In the genomic region with DNA sequence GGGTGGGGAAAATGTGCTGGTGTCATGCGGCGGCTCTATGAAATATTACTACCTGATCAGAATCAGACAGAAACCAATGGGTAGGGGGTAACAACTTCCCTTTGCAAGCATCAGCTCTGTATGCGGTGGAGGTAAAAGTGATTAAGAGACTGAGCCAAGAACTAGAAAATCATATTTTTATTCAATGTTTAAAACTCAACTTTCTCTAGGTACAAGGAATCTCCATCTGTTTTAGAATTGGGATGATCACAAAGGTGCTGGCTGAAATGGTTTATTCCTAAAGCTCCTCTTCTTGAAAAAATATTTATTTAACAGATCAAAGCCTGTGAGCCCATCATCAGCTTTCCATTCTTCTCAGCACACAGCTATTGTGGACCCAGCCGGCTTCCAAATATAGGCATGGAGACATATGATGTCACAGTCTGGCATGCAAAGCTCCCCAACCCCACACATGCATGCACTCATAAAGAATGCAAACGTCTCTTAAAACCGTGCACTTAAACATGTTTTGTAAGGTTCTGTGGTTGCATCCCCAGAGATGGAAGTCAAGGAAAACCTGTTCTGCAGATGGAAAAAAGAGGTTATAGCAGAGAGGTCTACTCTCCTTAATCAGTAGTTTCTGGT, we compare ENCODE assay signal across 11 cellular contexts.
DNase-seq lines count a peak whose midpoint lies in the region; ATAC-seq, FAIRE-seq and TF ChIP-seq lines count a peak whose summit lies in the region.
"Had no signal": no experiment of that assay in that cellular context is flagged by ENCODE, and none has a peak within 500 bp of the region (broad histone marks: within the 10 kb centered on the region; RNA-seq: fewer than 3 reads in every experiment).

No MANE protein-coding gene starts in this region.

- no peaks in the 10 kb centered on the region for H3K79me1 ChIP-seq in neuronal stem cell (ENCODE audit: low read depth, low read length)

- no peak overlapping the region for H3K23ac ChIP-seq in neuronal stem cell (ENCODE audit: low read depth, low read length, poor library complexity)

- no peak overlapping the region for H2BK12ac ChIP-seq in neuronal stem cell (ENCODE audit: low read length)

- no peak overlapping the region for H3K4me3 ChIP-seq in choroid plexus epithelial cell (ENCODE audit: low read depth, low read length)
- H3K4me3 ChIP-seq in neuronal stem cell (ENCODE audit: low read length in 2 of 2), result no peak overlapping the region
- H3K4me3 ChIP-seq: upper lobe of left lung had no signal

- no peak for TF ChIP-seq POLR2A in H54 (IDR thresholded peaks at IDR 0.05; ENCODE audit: low read depth, low read length)

- H2BK15ac ChIP-seq in neuronal stem cell (ENCODE audit: low read length), result no peak overlapping the region

- H2AFZ ChIP-seq in neuronal stem cell (ENCODE audit: low read length), result peak overlapping the region; percentile 62

- H3K36me3 Mint-ChIP-seq in naive thymus-derived CD8-positive, alpha-beta T cell, result peaks cover 0 to 7% (median 4%) of the 10 kb centered on the region in 3 donors

- no peaks in the 10 kb centered on the region for H3K36me3 ChIP-seq in neuronal stem cell (replicated peaks in 1 of 2; ENCODE audit: control insufficient read depth in 2 of 2, insufficient read depth in 2 of 2, low read length in 2 of 2)
- H3K36me3 ChIP-seq: upper lobe of left lung had no signal

- H3K9ac ChIP-seq in neuronal stem cell (ENCODE audit: low read depth, low read length, poor library complexity), result no peak overlapping the region

- H3K27ac Mint-ChIP-seq in naive thymus-derived CD8-positive, alpha-beta T cell, result no peak overlapping the region
- H3K27ac Mint-ChIP-seq: activated naive CD4-positive, alpha-beta T cell treated with anti-CD3 and anti-CD28 coated beads, Interleukin-2, amount 50 U/mL, for 72 hours had no signal

- H3K4me1 Mint-ChIP-seq in naive thymus-derived CD8-positive, alpha-beta T cell, result no peaks in the 10 kb centered on the region

- DNase-seq in DMS53 treated with DMSO at 0.1 percent for 48 hours (lab: John Stamatoyannopoulos, UW; ENCODE audit: unreplicated experiment) (peak; percentile 91), NCI-H146 treated with DMSO at 0.1 percent for 48 hours (lab: John Stamatoyannopoulos, UW; ENCODE audit: unreplicated experiment) (peak; percentile 97), choroid plexus epithelial cell (ENCODE audit: low read depth) (peak; percentile 95), neuronal stem cell (ENCODE audit: low spot score) (no peak), MV-4-11 (lab: John Stamatoyannopoulos, UW) (no peak), H54 (ENCODE audit: insufficient read length, low spot score) (no peak), cerebellar cortex (ENCODE audit: low spot score) (no peak)
- no peak for DNase-seq in naive thymus-derived CD8-positive, alpha-beta T cell
- DNase-seq: stimulated activated CD4-positive, alpha-beta T cell treated with anti-CD3 and anti-CD28 coated beads, Interleukin-12 subunit alpha, Interleukin-12 subunit beta, amount 100 ng/mL, for 4 hours; upper lobe of left lung had no signal

- H2BK120ac ChIP-seq in neuronal stem cell (ENCODE audit: low read depth, low read length), result no peak overlapping the region

- H2AK5ac ChIP-seq in neuronal stem cell (ENCODE audit: low read depth, low read length), result no peak overlapping the region

- no peak for ATAC-seq in naive thymus-derived CD8-positive, alpha-beta T cell
- ATAC-seq: activated naive CD4-positive, alpha-beta T cell treated with anti-CD3 and anti-CD28 coated beads, Interleukin-2, amount 50 U/mL, for 72 hours had no signal

- FAIRE-seq in H54 (lab: Jason Lieb, UNC), result no peak

- no peak overlapping the region for H3K14ac ChIP-seq in neuronal stem cell (ENCODE audit: low read length)

- no peak overlapping the region for H3K27ac ChIP-seq in neuronal stem cell (replicated peaks; ENCODE audit: low read length)
- H3K27ac ChIP-seq: upper lobe of left lung had no signal

- no peak overlapping the region for H4K91ac ChIP-seq in neuronal stem cell (ENCODE audit: low read depth, low read length, poor library complexity)

- H3K4me3 Mint-ChIP-seq in naive thymus-derived CD8-positive, alpha-beta T cell, result no peak overlapping the region

- peaks cover 2 to 8% of the 10 kb centered on the region in 2 donors for H3K9me3 ChIP-seq in neuronal stem cell (replicated peaks in 1 of 2; ENCODE audit: control insufficient read depth in 2 of 2, insufficient read depth in 1 of 2, low read depth in 1 of 2, low read length in 2 of 2)

- no peak overlapping the region for H3K4me2 ChIP-seq in neuronal stem cell (ENCODE audit: insufficient read depth, low read length, poor library complexity, severe bottlenecking)

- H3K18ac ChIP-seq in neuronal stem cell (ENCODE audit: low read length), result no peak overlapping the region

- H3K27me3 Mint-ChIP-seq in naive thymus-derived CD8-positive, alpha-beta T cell, result peaks cover 0 to 4% (median 3%) of the 10 kb centered on the region in 5 donors

- POLR2A ChIA-PET in naive thymus-derived CD8-positive, alpha-beta T cell (lab: Charles Lee), result interaction anchor here (0.7 kb wide), 1 partner anchor 13 kb away, joined by 3 read pairs; no protein-coding TSS in a partner anchor

- WGBS in neuronal stem cell (ENCODE audit: extremely low coverage in 2 of 2, insufficient read length in 2 of 2, insufficient replicate concordance in 1 of 2), 2 donors, result no CpG with 5 or more reads among the region's 6 CpGs

- TF ChIP-seq CTCF in choroid plexus epithelial cell (conservative IDR thresholded peaks at IDR 0.05; ENCODE audit: low read depth, low read length), result no peak

- H3K4me1 ChIP-seq in neuronal stem cell (ENCODE audit: control insufficient read depth in 2 of 2, insufficient read depth in 1 of 2, low read depth in 1 of 2, low read length in 2 of 2), result peaks cover 2 to 5% of the 10 kb centered on the region in 2 donors

- no peak overlapping the region for H4K8ac ChIP-seq in neuronal stem cell (ENCODE audit: low read depth, low read length)

- H3K27me3 ChIP-seq in neuronal stem cell (ENCODE audit: control insufficient read depth in 3 of 3, insufficient read depth in 3 of 3, low read depth in 1 of 3, low read length in 3 of 3), result no peaks in the 10 kb centered on the region
- H3K27me3 ChIP-seq: upper lobe of left lung had no signal

- H3K9me3 Mint-ChIP-seq in naive thymus-derived CD8-positive, alpha-beta T cell, result peaks cover 0 to 15% (median 5%) of the 10 kb centered on the region in 9 donors

- no peak overlapping the region for H2BK5ac ChIP-seq in neuronal stem cell (ENCODE audit: low read length)

- no peak overlapping the region for H3K4ac ChIP-seq in neuronal stem cell (ENCODE audit: low read length)

Comparison
In these comparisons a context has a peak if more than half of its experiments do, and no peak if none do; other contexts are left out.
1. DNase-seq: peak in DMS53 treated with DMSO at 0.1 percent for 48 hours (single experiment), NCI-H146 treated with DMSO at 0.1 percent for 48 hours (single experiment) and choroid plexus epithelial cell (single experiment); none in neuronal stem cell (single experiment), MV-4-11 (single experiment), naive thymus-derived CD8-positive, alpha-beta T cell (0 of 10), H54 (single experiment) and cerebellar cortex (single experiment).